ENCODE assay signal across 8 cellular contexts in genomic region chr16:81889896-81890634, GRCh38.
DNase-seq lines count a peak whose midpoint lies in the region; ATAC-seq and TF ChIP-seq lines count a peak whose summit lies in the region.

No MANE protein-coding gene starts in this region.

- no peaks in the 10 kb centered on the region for H3K4me1 Mint-ChIP-seq in activated CD8-positive, alpha-beta T cell treated with anti-CD3 and anti-CD28 coated beads for 36 hours (ENCODE audit: low read depth)
- H3K4me1 Mint-ChIP-seq in endothelial cell (ENCODE audit: unreplicated experiment), result peaks cover 8% of the 10 kb centered on the region
- H3K4me1 Mint-ChIP-seq in stimulated activated naive B cell treated with anti-CD40 and anti-IgM and Interleukin-4, amounts not matched to agents 10 μg/mL and 1 μg/mL and 100 μg/mL, for 72 hours, result peaks cover 3 to 19% of the 10 kb centered on the region in 2 donors

- CTCF ChIA-PET in activated CD8-positive, alpha-beta T cell treated with anti-CD3 and anti-CD28 coated beads for 36 hours (lab: Charles Lee), result interaction anchor here (0.7 to 1.6 kb wide), 19 partner anchors 10 to 374 kb away, joined by 3 to 14 read pairs (median 3); no protein-coding TSS in a partner anchor

- peak; percentile 70 for ATAC-seq in activated CD8-positive, alpha-beta T cell treated with anti-CD3 and anti-CD28 coated beads for 36 hours
- peak; percentile 86 to 87 for ATAC-seq in stimulated activated naive B cell treated with anti-CD40 and anti-IgM and Interleukin-4, amounts not matched to agents 10 μg/mL and 1 μg/mL and 100 μg/mL, for 72 hours (replicated peaks)

- H3K36me3 Mint-ChIP-seq in activated CD8-positive, alpha-beta T cell treated with anti-CD3 and anti-CD28 coated beads for 36 hours (ENCODE audit: low read depth), result no peaks in the 10 kb centered on the region
- H3K36me3 Mint-ChIP-seq in endothelial cell (ENCODE audit: low read depth, unreplicated experiment), result peaks cover 21% of the 10 kb centered on the region
- H3K36me3 Mint-ChIP-seq in stimulated activated naive B cell treated with anti-CD40 and anti-IgM and Interleukin-4, amounts not matched to agents 10 μg/mL and 1 μg/mL and 100 μg/mL, for 72 hours, result peaks cover 29 to 50% of the 10 kb centered on the region in 2 donors

- no peaks in the 10 kb centered on the region for H3K4me1 ChIP-seq in HAP-1

- in situ Hi-C loops in Caki2 (cut with HindIII; ENCODE audit: low pct_unique_long_range_greater_than_20kb, low sequenced_read_pairs) (no loop called here), HAP-1 (cut with MboI; ENCODE audit: low sequenced_read_pairs) (loop anchor here (25.0 kb wide), 1 partner anchor 528 kb away; no protein-coding TSS in a partner anchor)

- no peak overlapping the region for H3K27ac Mint-ChIP-seq in activated CD8-positive, alpha-beta T cell treated with anti-CD3 and anti-CD28 coated beads for 36 hours
- H3K27ac Mint-ChIP-seq in endothelial cell (ENCODE audit: unreplicated experiment), result no peak overlapping the region
- H3K27ac Mint-ChIP-seq in stimulated activated naive B cell treated with anti-CD40 and anti-IgM and Interleukin-4, amounts not matched to agents 10 μg/mL and 1 μg/mL and 100 μg/mL, for 72 hours, result no peak overlapping the region

- H3K9me3 ChIP-seq in HAP-1, result no peaks in the 10 kb centered on the region

- peak; percentile 78 for TF ChIP-seq CTCF in activated CD8-positive, alpha-beta T cell treated with anti-CD3 and anti-CD28 coated beads for 36 hours (IDR thresholded peaks at IDR 0.05)
- peak; percentile 68 for TF ChIP-seq CTCF in endothelial cell (IDR thresholded peaks at IDR 0.05; ENCODE audit: unreplicated experiment)

- POLR2A ChIA-PET in activated CD8-positive, alpha-beta T cell treated with anti-CD3 and anti-CD28 coated beads for 36 hours (lab: Charles Lee), result no interaction called here

- intact Hi-C loops in activated CD8-positive, alpha-beta T cell treated with anti-CD3 and anti-CD28 coated beads for 36 hours (cut with micrococcal nuclease), result loop anchor here (5.0 kb wide), 1 partner anchor 342 kb away; no protein-coding TSS in a partner anchor

- DNase-seq in Caki2 (ENCODE audit: low read depth), result peak; percentile 59
- peak; percentile 52 to 79 for DNase-seq in HAP-1 (ENCODE audit: low spot score in 2 of 2)
- DNase-seq in NCI-H748 (lab: John Stamatoyannopoulos, UW; ENCODE audit: unreplicated experiment), result peak; percentile 55
- peak; percentile 70 for DNase-seq in activated CD8-positive, alpha-beta T cell treated with anti-CD3 and anti-CD28 coated beads for 36 hours
- DNase-seq in endothelial cell (ENCODE audit: low spot score), result peak; percentile 73
- DNase-seq in mucosa of gallbladder (ENCODE audit: low spot score), result peak; percentile 63
- DNase-seq in stimulated activated naive B cell treated with anti-CD40 and anti-IgM and Interleukin-4, amounts not matched to agents 10 μg/mL and 1 μg/mL and 100 μg/mL, for 72 hours, result peak; percentile 45
- DNase-seq in amniotic stem cell (lab: John Stamatoyannopoulos, UW), result no peak

- no peaks in the 10 kb centered on the region for H3K36me3 ChIP-seq in HAP-1 (replicated peaks)

- H3K27me3 Mint-ChIP-seq in activated CD8-positive, alpha-beta T cell treated with anti-CD3 and anti-CD28 coated beads for 36 hours, result no peaks in the 10 kb centered on the region
- H3K27me3 Mint-ChIP-seq in endothelial cell (ENCODE audit: unreplicated experiment), result no peaks in the 10 kb centered on the region
- H3K27me3 Mint-ChIP-seq in stimulated activated naive B cell treated with anti-CD40 and anti-IgM and Interleukin-4, amounts not matched to agents 10 μg/mL and 1 μg/mL and 100 μg/mL, for 72 hours, result no peaks in the 10 kb centered on the region

- no peaks in the 10 kb centered on the region for H3K9me3 Mint-ChIP-seq in activated CD8-positive, alpha-beta T cell treated with anti-CD3 and anti-CD28 coated beads for 36 hours
- H3K9me3 Mint-ChIP-seq in endothelial cell (ENCODE audit: unreplicated experiment), result no peaks in the 10 kb centered on the region
- no peaks in the 10 kb centered on the region for H3K9me3 Mint-ChIP-seq in stimulated activated naive B cell treated with anti-CD40 and anti-IgM and Interleukin-4, amounts not matched to agents 10 μg/mL and 1 μg/mL and 100 μg/mL, for 72 hours

- no peaks in the 10 kb centered on the region for H3K27me3 ChIP-seq in HAP-1 (ENCODE audit: low read depth)

- H3K4me3 Mint-ChIP-seq in activated CD8-positive, alpha-beta T cell treated with anti-CD3 and anti-CD28 coated beads for 36 hours, result no peak overlapping the region
- no peak overlapping the region for H3K4me3 Mint-ChIP-seq in endothelial cell (ENCODE audit: unreplicated experiment)
- H3K4me3 Mint-ChIP-seq in stimulated activated naive B cell treated with anti-CD40 and anti-IgM and Interleukin-4, amounts not matched to agents 10 μg/mL and 1 μg/mL and 100 μg/mL, for 72 hours, result no peak overlapping the region

- no peak overlapping the region for H3K4me3 ChIP-seq in HAP-1
